ENCODE assay signal across 8 cellular contexts in genomic region chr2:73112913-73113633, GRCh38. TPM values are rescaled to one million over a fixed set of nuclear protein-coding genes. Genes with fewer than 3 reads are reported as not detected.
DNase-seq lines count a peak whose midpoint lies in the region; ATAC-seq and TF ChIP-seq lines count a peak whose summit lies in the region.

Gene RAB11FIP5, minus strand, starts transcription at chr2:73112948. Its CDS starts 171 bp downstream, at chr2:73112777.

- 0 to 1% methylated on average over 88 of the region's 88 CpGs for WGBS in ectodermal cell, 2 experiments
- WGBS in lower leg skin, 2 donors: 0% methylated on average over 9 to 70 of the region's 88 CpGs

- peak; percentile 69 for ATAC-seq in HG03039 (IDR thresholded peaks at IDR 0.05; ENCODE audit: unreplicated experiment)
- peak; percentile 87 for ATAC-seq in activated CD8-positive, alpha-beta T cell treated with anti-CD3 and anti-CD28 coated beads, Interleukin-2, amount 10 ng/mL, durations not matched to agents 7 days and 5 days

- DNase-seq in NCI-H82 (lab: John Stamatoyannopoulos, UW) (peak; percentile 83), NCI-H82 treated with DMSO at 0.1 percent for 48 hours (lab: John Stamatoyannopoulos, UW; ENCODE audit: unreplicated experiment) (no peak), NCI-H510A (lab: John Stamatoyannopoulos, UW) (peak; percentile 30), lower leg skin (ENCODE audit: low spot score in 2 of 2) (peak; percentile 41 to 93)
- peak; percentile 66 for DNase-seq in activated CD8-positive, alpha-beta T cell treated with anti-CD3 and anti-CD28 coated beads, Interleukin-2, amount 10 ng/mL, durations not matched to agents 7 days and 5 days
- peak; percentile 78 for DNase-seq in stimulated activated CD4-positive, alpha-beta T cell treated with anti-CD3 and anti-CD28 coated beads, Interleukin-4, amount 100 ng/mL, for 1 hour

- H3K27ac Mint-ChIP-seq in activated CD8-positive, alpha-beta T cell treated with anti-CD3 and anti-CD28 coated beads, Interleukin-2, amount 10 ng/mL, durations not matched to agents 7 days and 5 days: no peak within 1 kb of the TSS

- no peak for TF ChIP-seq CTCF in lower leg skin (IDR thresholded peaks at IDR 0.05)

- peaks cover 33% of the 10 kb centered on the region for H3K27me3 Mint-ChIP-seq in activated CD8-positive, alpha-beta T cell treated with anti-CD3 and anti-CD28 coated beads, Interleukin-2, amount 10 ng/mL, durations not matched to agents 7 days and 5 days (ENCODE audit: low read depth)

- CTCF ChIA-PET in activated CD8-positive, alpha-beta T cell treated with anti-CD3 and anti-CD28 coated beads, Interleukin-2, amount 10 ng/mL, durations not matched to agents 7 days and 5 days (lab: Charles Lee): interaction anchor here (2.5 kb wide), 1 partner anchor 64 kb away, joined by 12 read pairs; no protein-coding TSS in a partner anchor

- H3K36me3 ChIP-seq in ectodermal cell (ENCODE audit: control insufficient read depth, insufficient read depth, low read length): no peaks in the 10 kb centered on the region

- H3K4me1 Mint-ChIP-seq in activated CD8-positive, alpha-beta T cell treated with anti-CD3 and anti-CD28 coated beads, Interleukin-2, amount 10 ng/mL, durations not matched to agents 7 days and 5 days (ENCODE audit: low read depth): peaks cover 15% of the 10 kb centered on the region

- intact Hi-C loops in lower leg skin (cut with DNase I; ENCODE audit: low total_unique reads): no loop called here

- H3K36me3 Mint-ChIP-seq in activated CD8-positive, alpha-beta T cell treated with anti-CD3 and anti-CD28 coated beads, Interleukin-2, amount 10 ng/mL, durations not matched to agents 7 days and 5 days (ENCODE audit: low read depth): no peaks in the 10 kb centered on the region

- H3K4me3 ChIP-seq in ectodermal cell (ENCODE audit: insufficient read depth, low read depth, low read length) (peak within 1 kb of the TSS; percentile 66), lower leg skin (ENCODE audit: low read depth, poor library complexity, severe bottlenecking) (peak within 1 kb of the TSS; percentile 77)

- TF ChIP-seq POLR2A in lower leg skin (IDR thresholded peaks at IDR 0.05): no peak

- peaks cover 12% of the 10 kb centered on the region for H3K4me1 ChIP-seq in ectodermal cell (ENCODE audit: control insufficient read depth, insufficient read depth, low read length)

- H3K27ac ChIP-seq in ectodermal cell (ENCODE audit: insufficient read depth, low read depth, low read length, poor library complexity, severe bottlenecking): no peak within 1 kb of the TSS

- POLR2A ChIA-PET in activated CD8-positive, alpha-beta T cell treated with anti-CD3 and anti-CD28 coated beads, Interleukin-2, amount 10 ng/mL, durations not matched to agents 7 days and 5 days (lab: Charles Lee): interaction anchor here (1.5 kb wide), 1 partner anchor 27 kb away, joined by 4 read pairs; no protein-coding TSS in a partner anchor

- H3K27me3 ChIP-seq in ectodermal cell (ENCODE audit: control insufficient read depth, insufficient read depth, low read length, poor library complexity, severe bottlenecking): peaks cover 40% of the 10 kb centered on the region

- peak within 1 kb of the TSS; percentile 62 for H3K4me3 Mint-ChIP-seq in activated CD8-positive, alpha-beta T cell treated with anti-CD3 and anti-CD28 coated beads, Interleukin-2, amount 10 ng/mL, durations not matched to agents 7 days and 5 days

- no peaks in the 10 kb centered on the region for H3K9me3 Mint-ChIP-seq in activated CD8-positive, alpha-beta T cell treated with anti-CD3 and anti-CD28 coated beads, Interleukin-2, amount 10 ng/mL, durations not matched to agents 7 days and 5 days (ENCODE audit: insufficient read depth)

- H3K9me3 ChIP-seq in ectodermal cell (ENCODE audit: control insufficient read depth, low read length): no peaks in the 10 kb centered on the region

RNA-seq across cellular contexts. Expression of gene RAB11FIP5, which starts in this region (rescaled TPM):
- total RNA-seq in activated CD8-positive, alpha-beta T cell treated with anti-CD3 and anti-CD28 coated beads, Interleukin-2, amount 10 ng/mL, durations not matched to agents 7 days and 5 days: 1 to 10 TPM; 1.4 to 1.7 TPM
- polyA plus RNA-seq in ectodermal cell (2013, experiment 1 of 4): 8.0 TPM
- 7.2 TPM for polyA plus RNA-seq in ectodermal cell (2013, experiment 2 of 4)
- polyA plus RNA-seq in ectodermal cell (2013, experiment 3 of 4): 5.3 TPM
- polyA plus RNA-seq in ectodermal cell (2013, experiment 4 of 4): 7.0 TPM
- 10 to 100 TPM; 35.7 to 43.7 (median 42.0) TPM for total RNA-seq in lower leg skin

Comparison
In these comparisons a context has a peak if more than half of its experiments do, and no peak if none do; other contexts are left out.
1. RNA of gene RAB11FIP5 (total RNA-seq): 35.7 to 43.7 TPM in lower leg skin; 1.4 to 1.7 TPM in activated CD8-positive, alpha-beta T cell treated with anti-CD3 and anti-CD28 coated beads, Interleukin-2, amount 10 ng/mL, durations not matched to agents 7 days and 5 days; every median in the first group is over 10 times any median in the second.